In the genomic region with DNA sequence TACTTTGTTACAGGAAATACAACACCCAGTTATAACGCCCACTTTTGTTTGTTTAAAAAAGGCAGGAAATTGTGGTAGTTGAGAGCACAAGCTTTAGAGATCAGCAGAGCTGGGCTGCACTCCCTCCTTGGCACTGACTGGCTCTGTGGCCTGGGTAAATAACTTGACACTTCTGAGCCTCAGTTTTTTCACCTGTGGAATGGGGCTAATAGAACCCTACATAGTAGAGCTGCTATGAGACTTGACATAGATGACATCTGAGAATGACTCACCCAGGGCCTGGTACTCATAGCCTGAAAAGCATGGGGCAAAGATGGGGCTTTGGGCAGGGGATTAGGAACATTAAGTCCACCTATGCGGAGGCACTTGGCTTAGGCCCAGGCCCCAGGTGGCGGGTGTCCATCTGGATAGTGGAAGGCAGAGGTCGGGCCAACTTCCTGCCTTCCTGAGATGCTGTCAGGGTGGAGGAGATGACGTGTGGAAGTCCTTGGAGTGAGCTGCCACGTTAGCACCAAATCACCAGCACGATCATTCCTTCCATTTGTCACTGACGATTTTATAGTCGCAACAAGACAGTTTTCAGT, we compare ENCODE assay signal across 9 cellular contexts.
DNase-seq lines count a peak whose midpoint lies in the region; ATAC-seq, FAIRE-seq and TF ChIP-seq lines count a peak whose summit lies in the region.
"Had no signal": no experiment of that assay in that cellular context is flagged by ENCODE, and none has a peak within 500 bp of the region (broad histone marks: within the 10 kb centered on the region; RNA-seq: fewer than 3 reads in every experiment).

No MANE protein-coding gene starts in this region.

- TF ChIP-seq CTCF in Loucy (conservative IDR thresholded peaks at IDR 0.05; ENCODE audit: low read length) = no peak
- no peak for TF ChIP-seq CTCF in mucosa of descending colon (IDR thresholded peaks at IDR 0.05)
- TF ChIP-seq CTCF in kidney (IDR thresholded peaks at IDR 0.05; ENCODE audit: borderline replicate concordance, extremely low read depth, insufficient read depth) = no peak
- TF ChIP-seq CTCF in foreskin fibroblast (IDR thresholded peaks at IDR 0.05; ENCODE audit: low read depth, low read length) = no peak

- H3K4me1 ChIP-seq in CD4-positive, alpha-beta memory T cell (ENCODE audit: insufficient read depth, low read length) = peaks cover 99% of the 10 kb centered on the region
- H3K4me1 ChIP-seq in Loucy (ENCODE audit: insufficient read depth, low read length, poor library complexity, severe bottlenecking) = peaks cover 37% of the 10 kb centered on the region
- H3K4me1 ChIP-seq in mucosa of descending colon (ENCODE audit: low read depth) = no peaks in the 10 kb centered on the region
- H3K4me1 ChIP-seq in kidney (ENCODE audit: control insufficient read depth in 1 of 2, insufficient read depth in 1 of 2, low read depth in 1 of 2, low read length in 2 of 2) = peaks cover 0 to 2% of the 10 kb centered on the region in 2 donors

- H3K4me1 Mint-ChIP-seq in CD4-positive, alpha-beta memory T cell = peaks cover 79 to 100% (median 93%) of the 10 kb centered on the region in 4 donors
- H3K4me1 Mint-ChIP-seq in activated T-cell treated with anti-CD3 and anti-CD28 coated beads, Interleukin-2, amount 50 U/mL, for 72 hours (ENCODE audit: low read depth) = peaks cover 96% of the 10 kb centered on the region

- H3K79me2 ChIP-seq in Loucy (ENCODE audit: insufficient read depth, low read length) = no peaks in the 10 kb centered on the region

- no peak for FAIRE-seq in kidney (lab: Jason Lieb, UNC)

- no peaks in the 10 kb centered on the region for H3K36me3 ChIP-seq in CD4-positive, alpha-beta memory T cell (ENCODE audit: insufficient read depth, low read length)
- H3K36me3 ChIP-seq in Loucy (ENCODE audit: insufficient read depth, low read length) (no peaks in the 10 kb centered on the region), mucosa of descending colon (ENCODE audit: low read depth) (no peaks in the 10 kb centered on the region), kidney (ENCODE audit: control insufficient read depth in 1 of 2, insufficient read depth in 2 of 2, low read length in 2 of 2) (no peaks in the 10 kb centered on the region)

- no peaks in the 10 kb centered on the region for H3K27me3 ChIP-seq in CD4-positive, alpha-beta memory T cell (ENCODE audit: insufficient read depth, low read length)
- no peaks in the 10 kb centered on the region for H3K27me3 ChIP-seq in Loucy (ENCODE audit: insufficient read depth, low read length, poor library complexity, severe bottlenecking)

- CTCF ChIA-PET in CD4-positive, alpha-beta memory T cell (lab: Charles Lee; ENCODE audit: partially characterized antibody) = interaction anchor here (0.9 to 28.3 kb wide), 6 partner anchors 9 to 675 kb away, joined by 3 to 974 read pairs (median 7); no protein-coding TSS in a partner anchor

- H3K9me3 Mint-ChIP-seq in CD4-positive, alpha-beta memory T cell = peaks cover 0 to 17% (median 10%) of the 10 kb centered on the region in 8 donors
- H3K9me3 Mint-ChIP-seq in activated T-cell treated with anti-CD3 and anti-CD28 coated beads, Interleukin-2, amount 50 U/mL, for 72 hours = peaks cover 2% of the 10 kb centered on the region in 2 donors

- H2AFZ ChIP-seq in Loucy (ENCODE audit: low read length) = peak overlapping the region; percentile 52; the same call in 1 of the 2 replicates

- intact Hi-C loops in CD4-positive, alpha-beta memory T cell (cut with micrococcal nuclease) = loop anchor here (1.0 to 10.0 kb wide), 6 partner anchors 10 to 897 kb away; a partner anchor contains a TSS
- intact Hi-C loops in mucosa of descending colon (cut with DNase I, micrococcal nuclease) (no loop called here), kidney (cut with DNase I) (no loop called here)

- no peak overlapping the region for H3K9ac ChIP-seq in Loucy (ENCODE audit: low read depth, low read length, poor library complexity, severe bottlenecking)
- H3K9ac ChIP-seq in kidney (ENCODE audit: low read length in 2 of 2) = no peak overlapping the region

- peak overlapping the region; percentile 51 for H3K4me2 ChIP-seq in Loucy (ENCODE audit: low read depth, low read length, poor library complexity, severe bottlenecking)

- H3K4me3 Mint-ChIP-seq in CD4-positive, alpha-beta memory T cell = peak overlapping the region in 7 of 8 donors; percentile 70 to 88 (median 75)
- H3K4me3 Mint-ChIP-seq in activated T-cell treated with anti-CD3 and anti-CD28 coated beads, Interleukin-2, amount 50 U/mL, for 72 hours = peak overlapping the region; percentile 34 to 45

- H3K4me3 ChIP-seq in CD4-positive, alpha-beta memory T cell (ENCODE audit: low read length in 2 of 2) = peak overlapping the region in 1 of 2 donors; percentile 31
- H3K4me3 ChIP-seq in Loucy (ENCODE audit: low read length, poor library complexity, severe bottlenecking) (no peak overlapping the region), mucosa of descending colon (no peak overlapping the region), kidney (ENCODE audit: low read length in 2 of 2) (no peak overlapping the region), foreskin fibroblast (ENCODE audit: low read depth in 1 of 2, low read length in 2 of 2) (no peak overlapping the region)

- H3K27me3 Mint-ChIP-seq in CD4-positive, alpha-beta memory T cell = no peaks in the 10 kb centered on the region
- H3K27me3 Mint-ChIP-seq in activated T-cell treated with anti-CD3 and anti-CD28 coated beads, Interleukin-2, amount 50 U/mL, for 72 hours (ENCODE audit: low read depth) = no peaks in the 10 kb centered on the region

- H3K27ac ChIP-seq in CD4-positive, alpha-beta memory T cell (ENCODE audit: low read depth, low read length) = peak overlapping the region; percentile 60
- no peak overlapping the region for H3K27ac ChIP-seq in kidney (ENCODE audit: low read depth in 2 of 2, low read length in 2 of 2)

- POLR2A ChIA-PET in CD4-positive, alpha-beta memory T cell (lab: Charles Lee; ENCODE audit: partially characterized antibody) = interaction anchor here (0.6 to 21.7 kb wide), 17 partner anchors 2 to 469 kb away, joined by 3 to 440 read pairs (median 7); a partner anchor contains a TSS

- no peaks in the 10 kb centered on the region for H4K20me1 ChIP-seq in Loucy (ENCODE audit: insufficient read depth, low read length, poor library complexity, severe bottlenecking)

- no peaks in the 10 kb centered on the region for H3F3A ChIP-seq in Loucy (ENCODE audit: low read depth)

- H3K9me3 ChIP-seq in CD4-positive, alpha-beta memory T cell (ENCODE audit: control insufficient read depth in 1 of 2, low read length in 2 of 2) = peaks cover 0 to 6% of the 10 kb centered on the region in 2 donors
- H3K9me3 ChIP-seq in Loucy (ENCODE audit: insufficient read depth, low read depth, low read length) (no peaks in the 10 kb centered on the region), mucosa of descending colon (no peaks in the 10 kb centered on the region), kidney (ENCODE audit: control insufficient read depth in 1 of 2, low read length in 2 of 2) (no peaks in the 10 kb centered on the region)

- DNase-seq in CD4-positive, alpha-beta memory T cell = peak; percentile 73 to 81 (median 80)
- peak; percentile 34 to 40 for DNase-seq in activated T-cell treated with anti-CD3 and anti-CD28 coated beads, Interleukin-2, amount 50 U/mL, for 72 hours
- DNase-seq in mucosa of descending colon (peak in 1 of 3 donors; percentile 20), kidney (no peak), OCI-M1 (lab: John Stamatoyannopoulos, UW) (no peak), foreskin fibroblast (no peak), NCI-H1694 treated with DMSO at 0.1 percent for 48 hours (lab: John Stamatoyannopoulos, UW) (no peak)
- DNase-seq: NCI-H1417 treated with DMSO at 0.1 percent for 48 hours had no signal

- H3K27ac Mint-ChIP-seq in CD4-positive, alpha-beta memory T cell = peak overlapping the region; percentile 90 to 97 (median 93)
- peak overlapping the region; percentile 75 for H3K27ac Mint-ChIP-seq in activated T-cell treated with anti-CD3 and anti-CD28 coated beads, Interleukin-2, amount 50 U/mL, for 72 hours

- H3K36me3 Mint-ChIP-seq in CD4-positive, alpha-beta memory T cell = peaks cover 9 to 15% of the 10 kb centered on the region in 2 donors
- H3K36me3 Mint-ChIP-seq in activated T-cell treated with anti-CD3 and anti-CD28 coated beads, Interleukin-2, amount 50 U/mL, for 72 hours (ENCODE audit: insufficient read depth in 2 of 2) = peaks cover 3 to 5% of the 10 kb centered on the region in 2 donors

- no peaks in the 10 kb centered on the region for H3K9me2 ChIP-seq in Loucy (replicated peaks; ENCODE audit: low read depth, low read length)

- ATAC-seq in activated T-cell treated with anti-CD3 and anti-CD28 coated beads, Interleukin-2, amount 50 U/mL, for 72 hours (replicated peaks in 1 of 2) = peak; percentile 21 to 41
- peak; percentile 78 for ATAC-seq in mucosa of descending colon

Comparison
In these comparisons a context has a peak if more than half of its experiments do, and no peak if none do; other contexts are left out.
1. DNase-seq: peak in CD4-positive, alpha-beta memory T cell (5 of 5) and activated T-cell treated with anti-CD3 and anti-CD28 coated beads, Interleukin-2, amount 50 U/mL, for 72 hours (2 of 2); none in kidney (single experiment), OCI-M1 (single experiment), foreskin fibroblast (0 of 2) and NCI-H1694 treated with DMSO at 0.1 percent for 48 hours (single experiment).